In genomic region chr11:126328938-126329643, GRCh38 we compare ENCODE assay signal across 18 cellular contexts. TPM values are rescaled to one million over a fixed set of nuclear protein-coding genes. Genes with fewer than 3 reads are reported as not detected.
DNase-seq lines count a peak whose midpoint lies in the region; ATAC-seq and TF ChIP-seq lines count a peak whose summit lies in the region.
"Had no signal": no experiment of that assay in that cellular context is flagged by ENCODE, and none has a peak within 500 bp of the region (broad histone marks: within the 10 kb centered on the region; RNA-seq: fewer than 3 reads in every experiment).

No MANE protein-coding gene starts in this region.

- no peaks in the 10 kb centered on the region for H3K27me3 ChIP-seq in CD8-positive, alpha-beta memory T cell (ENCODE audit: insufficient read depth, low read length, poor library complexity, severe bottlenecking)
- H3K27me3 ChIP-seq in Panc1 (ENCODE audit: control insufficient read depth, insufficient read depth, low read length) = no peaks in the 10 kb centered on the region
- no peaks in the 10 kb centered on the region for H3K27me3 ChIP-seq in A673 (replicated peaks; ENCODE audit: insufficient read depth, low read depth, low read length, poor library complexity)
- no peaks in the 10 kb centered on the region for H3K27me3 ChIP-seq in upper lobe of left lung
- H3K27me3 ChIP-seq: upper lobe of right lung had no signal

- H3K36me3 Mint-ChIP-seq in CD8-positive, alpha-beta memory T cell = peaks cover 6 to 64% (median 20%) of the 10 kb centered on the region in 3 donors
- peaks cover 13 to 25% (median 21%) of the 10 kb centered on the region in 3 donors for H3K36me3 Mint-ChIP-seq in immature natural killer cell

- H3K4me1 ChIP-seq in CD8-positive, alpha-beta memory T cell (ENCODE audit: insufficient read depth, low read length) = peaks cover 24% of the 10 kb centered on the region
- no peaks in the 10 kb centered on the region; the same call in 1 of the 2 replicates for H3K4me1 ChIP-seq in Panc1 (ENCODE audit: control insufficient read depth, insufficient read depth, low read length)
- no peaks in the 10 kb centered on the region for H3K4me1 ChIP-seq in A673 (ENCODE audit: insufficient read depth, low read length, poor library complexity, severe bottlenecking)
- no peaks in the 10 kb centered on the region for H3K4me1 ChIP-seq in upper lobe of left lung
- H3K4me1 ChIP-seq: upper lobe of right lung had no signal

- H3K4me3 Mint-ChIP-seq in CD8-positive, alpha-beta memory T cell = peak overlapping the region in 4 of 7 donors; percentile 31 to 79 (median 70)
- peak overlapping the region; percentile 64 to 81 (median 77) for H3K4me3 Mint-ChIP-seq in immature natural killer cell
- H3K4me3 Mint-ChIP-seq: activated naive CD8-positive, alpha-beta T cell treated with anti-CD3 and anti-CD28 coated beads for 36 hours had no signal

- no peak for TF ChIP-seq EP300 in upper lobe of left lung (IDR thresholded peaks at IDR 0.05)

- no peak for DNase-seq in CD8-positive, alpha-beta memory T cell
- DNase-seq in Panc1 (ENCODE audit: low read depth, low spot score) (no peak), immature natural killer cell (peak in 1 of 3 donors; percentile 17), posterior vena cava (ENCODE audit: low spot score) (peak; percentile 29), A673 (ENCODE audit: low spot score) (no peak), DMS53 (lab: John Stamatoyannopoulos, UW) (no peak), upper lobe of left lung (no peak)
- DNase-seq: activated CD4-positive, alpha-beta T cell treated with anti-CD3 and anti-CD28 coated beads, Interleukin-2, amount 50 U/mL, for 48 hours; activated naive CD8-positive, alpha-beta T cell treated with anti-CD3 and anti-CD28 coated beads for 36 hours; activated T-cell treated with anti-CD3 and anti-CD28 coated beads, Interleukin-2, amount 50 U/mL, for 1 hour; COR-L47; midbrain; NCI-H1694; SHP77 treated with DMSO at 0.1 percent for 48 hours; stimulated activated CD4-positive, alpha-beta T cell treated with anti-CD3 and anti-CD28 coated beads, Interleukin-4, amount 100 ng/mL, for 24 hours; T-helper 1 cell had no signal

- ATAC-seq in Panc1 (peak; percentile 37), GM21717 (IDR thresholded peaks at IDR 0.05; ENCODE audit: unreplicated experiment) (no peak), upper lobe of left lung (ENCODE audit: low FRiP score in 2 of 2) (no peak)

- CTCF ChIA-PET in CD8-positive, alpha-beta memory T cell (lab: Charles Lee) = interaction anchor here (1.7 kb wide), 1 partner anchor 13 kb away, joined by 5 read pairs; no protein-coding TSS in a partner anchor
- CTCF ChIA-PET in Panc1 (lab: Charles Lee) = no interaction called here
- CTCF ChIA-PET in A673 (lab: Charles Lee) = interaction anchor here (1.2 kb wide), 1 partner anchor 19 kb away, joined by 5 read pairs; no protein-coding TSS in a partner anchor

- TF ChIP-seq CTCF in Panc1 (IDR thresholded peaks at IDR 0.05) = no peak
- no peak for TF ChIP-seq CTCF in A673 (conservative IDR thresholded peaks at IDR 0.05; ENCODE audit: low read depth, low read length)
- TF ChIP-seq CTCF in upper lobe of left lung (IDR thresholded peaks at IDR 0.05) = no peak

- H3K4me3 ChIP-seq in CD8-positive, alpha-beta memory T cell (ENCODE audit: low read length) = no peak overlapping the region
- H3K4me3 ChIP-seq in Panc1 (ENCODE audit: low read depth in 2 of 2, low read length in 2 of 2) (no peak overlapping the region), A673 (ENCODE audit: low read depth, low read length, poor library complexity, severe bottlenecking) (no peak overlapping the region), upper lobe of left lung (no peak overlapping the region)
- H3K4me3 ChIP-seq: upper lobe of right lung had no signal

- H3K36me3 ChIP-seq in CD8-positive, alpha-beta memory T cell (ENCODE audit: insufficient read depth, low read length) = peaks cover 14% of the 10 kb centered on the region
- H3K36me3 ChIP-seq in Panc1 (ENCODE audit: control insufficient read depth, insufficient read depth, low read length) = no peaks in the 10 kb centered on the region; the same call in 1 of the 2 replicates
- H3K36me3 ChIP-seq in A673 (ENCODE audit: insufficient read depth, low read length, poor library complexity, severe bottlenecking) = no peaks in the 10 kb centered on the region
- H3K36me3 ChIP-seq in upper lobe of left lung = peaks cover 0 to 18% (median 6%) of the 10 kb centered on the region in 4 donors

- 72 to 79% methylated on average over 7 to 9 of the region's 9 CpGs for WGBS in upper lobe of left lung, 2 donors

- POLR2A ChIA-PET in CD8-positive, alpha-beta memory T cell (lab: Charles Lee) = no interaction called here
- POLR2A ChIA-PET in Panc1 (lab: Charles Lee) (no interaction called here), A673 (lab: Charles Lee; ENCODE audit: low non-redundant PET) (no interaction called here)

- no peak overlapping the region for H3K27ac ChIP-seq in CD8-positive, alpha-beta memory T cell (ENCODE audit: low read depth, low read length)
- H3K27ac ChIP-seq in Panc1 (ENCODE audit: low read length) = no peak overlapping the region
- no peak overlapping the region for H3K27ac ChIP-seq in A673 (ENCODE audit: low read depth, low read length, poor library complexity, severe bottlenecking)
- H3K27ac ChIP-seq in upper lobe of left lung = no peak overlapping the region
- H3K27ac ChIP-seq: upper lobe of right lung had no signal

- in situ Hi-C loops in Panc1 (cut with HindIII; ENCODE audit: low pct_unique_long_range_greater_than_20kb, low sequenced_read_pairs) = no loop called here

- no peak for TF ChIP-seq POLR2A in upper lobe of left lung (IDR thresholded peaks at IDR 0.05)

- H3K4me1 Mint-ChIP-seq in CD8-positive, alpha-beta memory T cell = peaks cover 44 to 59% (median 54%) of the 10 kb centered on the region in 3 donors
- peaks cover 68 to 71% of the 10 kb centered on the region in 2 donors for H3K4me1 Mint-ChIP-seq in immature natural killer cell

- intact Hi-C loops in Panc1 (cut with micrococcal nuclease; ENCODE audit: unreplicated experiment) (no loop called here), posterior vena cava (cut with DNase I) (loop anchor here in 1 of 2 donors (5.0 kb wide), 1 partner anchor 1833 kb away; no protein-coding TSS in a partner anchor), A673 (cut with micrococcal nuclease; ENCODE audit: unreplicated experiment) (no loop called here)

- H3K27me3 Mint-ChIP-seq in CD8-positive, alpha-beta memory T cell = peaks cover 0 to 1% of the 10 kb centered on the region in 2 donors
- peaks cover 17 to 26% (median 22%) of the 10 kb centered on the region in 3 donors for H3K27me3 Mint-ChIP-seq in immature natural killer cell (ENCODE audit: low read depth in 3 of 3)
- H3K27me3 Mint-ChIP-seq: activated naive CD8-positive, alpha-beta T cell treated with anti-CD3 and anti-CD28 coated beads for 36 hours had no signal

- H3K9me3 Mint-ChIP-seq in CD8-positive, alpha-beta memory T cell = no peaks in the 10 kb centered on the region
- no peaks in the 10 kb centered on the region for H3K9me3 Mint-ChIP-seq in immature natural killer cell
- H3K9me3 Mint-ChIP-seq: activated naive CD8-positive, alpha-beta T cell treated with anti-CD3 and anti-CD28 coated beads for 36 hours had no signal

- no peaks in the 10 kb centered on the region for H3K9me3 ChIP-seq in CD8-positive, alpha-beta memory T cell (ENCODE audit: low read length)
- H3K9me3 ChIP-seq in Panc1 (ENCODE audit: control insufficient read depth, insufficient read depth, low read depth, low read length) (no peaks in the 10 kb centered on the region), A673 (ENCODE audit: low read depth, low read length, poor library complexity, severe bottlenecking) (no peaks in the 10 kb centered on the region), upper lobe of left lung (no peaks in the 10 kb centered on the region)
- H3K9me3 ChIP-seq: upper lobe of right lung had no signal

- no TSS peak for BruUV-seq in Panc1 (replicated peaks; lab: Mats Ljungman, UMichigan)
- no TSS peak for BruUV-seq in A673 (replicated peaks; lab: Mats Ljungman, UMichigan)

- peak overlapping the region; percentile 63 to 97 (median 92) for H3K27ac Mint-ChIP-seq in CD8-positive, alpha-beta memory T cell
- peak overlapping the region; percentile 94 to 99 (median 97) for H3K27ac Mint-ChIP-seq in immature natural killer cell
- H3K27ac Mint-ChIP-seq: activated naive CD8-positive, alpha-beta T cell treated with anti-CD3 and anti-CD28 coated beads for 36 hours had no signal

RNA-seq across cellular contexts. Expression of gene DCPS, which starts 25.2 kb away (rescaled TPM):
- 10 to 100 TPM; 40.0 to 42.4 TPM for total RNA-seq in CD8-positive, alpha-beta memory T cell
- polyA plus RNA-seq in CD8-positive, alpha-beta memory T cell = 59.6 TPM
- total RNA-seq in Panc1 (2021; ENCODE audit: unreplicated experiment) (34.8 TPM), posterior vena cava (10 to 100 TPM; 11.3 to 14.3 TPM), A673 (2021) (31.2 and 38.4 TPM in 2 replicates), upper lobe of left lung (10 to 100 TPM in 5 of 6 donors, 1 to 10 TPM in 1; 6.3 to 21.4 (median 14.1) TPM)
- 52.2 TPM for polyA plus RNA-seq in Panc1 (2012; ENCODE audit: insufficient read length)
- polyA plus RNA-seq in immature natural killer cell = 10 to 100 TPM; 33.1 to 65.7 (median 40.6) TPM

RNA-seq across cellular contexts. Expression of gene ST3GAL4, which starts 26.4 kb away (rescaled TPM):
- total RNA-seq in CD8-positive, alpha-beta memory T cell = 10 to 100 TPM; 11.0 to 12.5 TPM
- 8.3 TPM for polyA plus RNA-seq in CD8-positive, alpha-beta memory T cell
- total RNA-seq in Panc1 (2021; ENCODE audit: unreplicated experiment) (56.6 TPM), posterior vena cava (10 to 100 TPM; 36.8 to 44.6 TPM), A673 (2021) (26.4 and 29.9 TPM in 2 replicates), upper lobe of left lung (10 to 100 TPM; 20.6 to 47.9 (median 34.0) TPM)
- polyA plus RNA-seq in Panc1 (2012; ENCODE audit: insufficient read length) = 51.1 TPM
- 10 to 100 TPM; 25.0 to 31.7 (median 30.9) TPM for polyA plus RNA-seq in immature natural killer cell

RNA-seq across cellular contexts. Expression of gene TIRAP, which starts 46.2 kb away (rescaled TPM):
- total RNA-seq in CD8-positive, alpha-beta memory T cell = 10 to 100 TPM; 10.6 to 11.3 TPM
- 13.0 TPM for polyA plus RNA-seq in CD8-positive, alpha-beta memory T cell
- total RNA-seq in Panc1 (2021; ENCODE audit: unreplicated experiment) (19.3 TPM), posterior vena cava (10 to 100 TPM in 1 of 2 donors, 1 to 10 TPM in 1; 7.7 to 12.5 TPM), A673 (2021) (11.3 and 14.5 TPM in 2 replicates), upper lobe of left lung (10 to 100 TPM in 4 of 6 donors, 1 to 10 TPM in 2; 9.3 to 14.8 (median 11.6) TPM)
- 14.4 TPM for polyA plus RNA-seq in Panc1 (2012; ENCODE audit: insufficient read length)
- polyA plus RNA-seq in immature natural killer cell = 10 to 100 TPM in 1 of 3 donors, 1 to 10 TPM in 2; 6.0 to 15.6 (median 6.5) TPM
